Comparison of ENCODE assay signal across 18 cellular contexts in the genomic region with DNA sequence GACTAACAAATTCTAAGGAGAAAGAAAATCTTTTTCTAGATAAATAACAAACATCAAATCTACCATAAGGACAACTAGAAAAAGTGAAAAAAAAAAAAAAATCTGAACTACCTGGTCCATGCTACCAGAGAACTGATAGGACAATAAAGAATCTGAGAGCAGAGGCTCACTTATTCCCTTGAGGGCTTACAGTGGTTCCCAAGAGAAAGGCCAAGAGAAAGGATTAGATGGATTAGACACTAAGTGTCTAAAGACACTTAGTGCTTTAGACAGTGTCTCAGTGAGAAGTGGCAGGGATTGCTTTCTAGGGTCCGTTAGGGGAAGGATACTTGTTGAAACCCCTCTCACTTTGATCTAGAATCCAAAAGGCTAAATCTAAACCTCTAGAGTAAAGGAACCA.
DNase-seq lines count a peak whose midpoint lies in the region; ATAC-seq and TF ChIP-seq lines count a peak whose summit lies in the region.
"Had no signal": no experiment of that assay in that cellular context is flagged by ENCODE, and none has a peak within 500 bp of the region (broad histone marks: within the 10 kb centered on the region; RNA-seq: fewer than 3 reads in every experiment).

No MANE protein-coding gene starts in this region.

- H3K27ac Mint-ChIP-seq in activated T-cell treated with anti-CD3 and anti-CD28 coated beads, Interleukin-2, amount 50 U/mL, for 72 hours, result peak overlapping the region; percentile 54
- H3K27ac Mint-ChIP-seq in effector memory CD8-positive, alpha-beta T cell, result peak overlapping the region; percentile 69 to 84
- H3K27ac Mint-ChIP-seq in progenitor cell of endocrine pancreas, result peak overlapping the region; percentile 31

- no peak overlapping the region for H3K27ac ChIP-seq in heart left ventricle
- H3K27ac ChIP-seq: BLaER1, GM23248 had no signal

- TF ChIP-seq CTCF in progenitor cell of endocrine pancreas (IDR thresholded peaks at IDR 0.05; ENCODE audit: unreplicated experiment), result no peak
- no peak for TF ChIP-seq CTCF in heart left ventricle (IDR thresholded peaks at IDR 0.05)

- no peaks in the 10 kb centered on the region for H3K9me3 ChIP-seq in heart left ventricle

- H3K4me1 Mint-ChIP-seq in activated T-cell treated with anti-CD3 and anti-CD28 coated beads, Interleukin-2, amount 50 U/mL, for 72 hours (ENCODE audit: low read depth), result no peaks in the 10 kb centered on the region
- peaks cover 10 to 17% of the 10 kb centered on the region in 2 donors for H3K4me1 Mint-ChIP-seq in effector memory CD8-positive, alpha-beta T cell (ENCODE audit: low read depth in 2 of 2)
- peaks cover 8% of the 10 kb centered on the region for H3K4me1 Mint-ChIP-seq in progenitor cell of endocrine pancreas (ENCODE audit: low read depth)

- ATAC-seq in activated T-cell treated with anti-CD3 and anti-CD28 coated beads, Interleukin-2, amount 50 U/mL, for 72 hours (replicated peaks in 1 of 2), result no peak
- no peak for ATAC-seq in effector memory CD8-positive, alpha-beta T cell (replicated peaks)
- no peak for ATAC-seq in heart left ventricle
- ATAC-seq: HCT116, Right ventricle myocardium inferior had no signal

- no peak for TF ChIP-seq POLR2A in heart left ventricle (IDR thresholded peaks at IDR 0.05)

- intact Hi-C loops in heart left ventricle (cut with DNase I), result no loop called here

- H3K36me3 Mint-ChIP-seq in activated T-cell treated with anti-CD3 and anti-CD28 coated beads, Interleukin-2, amount 50 U/mL, for 72 hours (ENCODE audit: insufficient read depth in 2 of 2), result peaks cover 0 to 10% of the 10 kb centered on the region in 2 donors
- H3K36me3 Mint-ChIP-seq in effector memory CD8-positive, alpha-beta T cell (ENCODE audit: insufficient read depth), result peaks cover 19% of the 10 kb centered on the region
- peaks cover 18% of the 10 kb centered on the region for H3K36me3 Mint-ChIP-seq in progenitor cell of endocrine pancreas (ENCODE audit: insufficient read depth)

- 86 to 96% (median 94%) methylated on average over 1 of the region's 1 CpG for WGBS in heart left ventricle, 4 donors

- H3K9me3 Mint-ChIP-seq in activated T-cell treated with anti-CD3 and anti-CD28 coated beads, Interleukin-2, amount 50 U/mL, for 72 hours, result no peaks in the 10 kb centered on the region
- H3K9me3 Mint-ChIP-seq in effector memory CD8-positive, alpha-beta T cell, result no peaks in the 10 kb centered on the region
- peaks cover 17% of the 10 kb centered on the region for H3K9me3 Mint-ChIP-seq in progenitor cell of endocrine pancreas (ENCODE audit: low read depth)

- peaks cover 0 to 26% (median 13%) of the 10 kb centered on the region in 9 donors for H3K36me3 ChIP-seq in heart left ventricle

- no peaks in the 10 kb centered on the region for H3K27me3 Mint-ChIP-seq in activated T-cell treated with anti-CD3 and anti-CD28 coated beads, Interleukin-2, amount 50 U/mL, for 72 hours (ENCODE audit: low read depth)
- no peaks in the 10 kb centered on the region for H3K27me3 Mint-ChIP-seq in effector memory CD8-positive, alpha-beta T cell
- H3K27me3 Mint-ChIP-seq in progenitor cell of endocrine pancreas, result no peaks in the 10 kb centered on the region

- no peak overlapping the region for H3K4me3 ChIP-seq in heart left ventricle
- H3K4me3 ChIP-seq: BLaER1, GM23248 had no signal

- no peak for DNase-seq in activated T-cell treated with anti-CD3 and anti-CD28 coated beads, Interleukin-2, amount 50 U/mL, for 72 hours
- DNase-seq in activated T-cell treated with anti-CD3 and anti-CD28 coated beads for 4 hours, result no peak
- DNase-seq in NCI-H524 (lab: John Stamatoyannopoulos, UW), result peak; percentile 22 to 70
- no peak for DNase-seq in effector memory CD8-positive, alpha-beta T cell
- no peak for DNase-seq in progenitor cell of endocrine pancreas (ENCODE audit: low spot score, unreplicated experiment)
- DNase-seq in heart left ventricle, result no peak
- no peak for DNase-seq in NCI-H187 treated with DMSO at 0.1 percent for 48 hours (lab: John Stamatoyannopoulos, UW)
- DNase-seq in Ammon's horn (ENCODE audit: low spot score), result no peak
- DNase-seq: GF-D8, GM23248, KG1, NCI-H1694 treated with DMSO at 0.1 percent for 48 hours, NCI-H2107, NCI-H69, SW 1271 had no signal

- H3K4me3 Mint-ChIP-seq in activated T-cell treated with anti-CD3 and anti-CD28 coated beads, Interleukin-2, amount 50 U/mL, for 72 hours, result no peak overlapping the region
- H3K4me3 Mint-ChIP-seq in effector memory CD8-positive, alpha-beta T cell, result no peak overlapping the region
- no peak overlapping the region for H3K4me3 Mint-ChIP-seq in progenitor cell of endocrine pancreas (ENCODE audit: low read depth)

- no peaks in the 10 kb centered on the region for H3K27me3 ChIP-seq in heart left ventricle
- H3K27me3 ChIP-seq: BLaER1 had no signal

- H3K4me1 ChIP-seq in heart left ventricle, result peaks cover 0 to under 1% (median 0%) of the 10 kb centered on the region in 12 donors
- H3K4me1 ChIP-seq: BLaER1 had no signal

Comparison
In these comparisons a context has a peak if more than half of its experiments do, and no peak if none do; other contexts are left out.
1. DNase-seq: peak in NCI-H524 (2 of 2); none in activated T-cell treated with anti-CD3 and anti-CD28 coated beads, Interleukin-2, amount 50 U/mL, for 72 hours (0 of 2), activated T-cell treated with anti-CD3 and anti-CD28 coated beads for 4 hours (single experiment), effector memory CD8-positive, alpha-beta T cell (0 of 3), progenitor cell of endocrine pancreas (single experiment), heart left ventricle (0 of 5), NCI-H187 treated with DMSO at 0.1 percent for 48 hours (single experiment) and Ammon's horn (single experiment).
2. Peak in every context shown above with its lines, with median percentiles within 50 percentile points of each other: H3K27ac Mint-ChIP-seq.